Comparison of ENCODE assay signal across 21 cellular contexts in the genomic region with DNA sequence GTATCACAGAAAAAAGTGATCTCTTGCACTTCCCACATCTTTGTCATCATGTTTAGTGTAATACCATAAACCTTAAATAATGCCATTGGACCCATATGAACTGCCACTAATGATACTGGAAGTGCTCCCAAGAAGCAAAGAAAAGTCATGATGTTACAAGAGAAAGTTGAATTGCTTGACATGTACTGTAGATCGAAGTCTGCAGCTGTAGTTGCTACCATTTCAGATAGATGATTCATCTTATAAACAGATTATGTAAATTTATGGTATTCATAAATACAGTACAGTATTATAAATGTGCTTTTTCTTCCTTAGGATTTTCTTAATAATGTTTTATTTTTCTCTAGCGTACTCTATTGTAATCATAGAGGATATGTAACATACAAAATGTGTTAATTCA. TPM values are rescaled to one million over a fixed set of nuclear protein-coding genes. Genes with fewer than 3 reads are reported as not detected.
"Had no signal": no experiment of that assay in that cellular context is flagged by ENCODE, and none has a peak within 500 bp of the region (broad histone marks: within the 10 kb centered on the region; RNA-seq: fewer than 3 reads in every experiment).

No MANE protein-coding gene starts in this region.

- H3K36me3 ChIP-seq: colonic mucosa, esophagus squamous epithelium, lower lobe of right lung, ovary, transverse colon, vagina had no signal

- DNase-seq: colonic mucosa; dermis blood vessel endothelial cell; effector memory CD4-positive, alpha-beta T cell; erythroblast; esophagus squamous epithelium; hypothalamus; immature natural killer cell; left ventricle myocardium superior; lower lobe of right lung; naive thymus-derived CD8-positive, alpha-beta T cell; occipital lobe; ovary; posterior cingulate gyrus; psoas muscle; right cardiac atrium; stimulated activated CD4-positive, alpha-beta T cell treated with anti-CD3 and anti-CD28 coated beads, Interleukin-15, amount 100 ng/mL, for 24 hours; stimulated activated CD4-positive, alpha-beta T cell treated with anti-CD3 and anti-CD28 coated beads, Interleukin-2, amount 100 ng/mL, for 48 hours; stimulated activated naive B cell treated with anti-CD40 and anti-IgM and Interleukin-4, amounts not matched to agents 10 μg/mL and 1 μg/mL and 100 μg/mL, for 72 hours; transverse colon had no signal

- H3K27me3 ChIP-seq: colonic mucosa, ovary, transverse colon, vagina had no signal

- H3K9me3 ChIP-seq: colonic mucosa, esophagus squamous epithelium, lower lobe of right lung, ovary, psoas muscle, transverse colon, vagina had no signal

- H3K27ac ChIP-seq: colonic mucosa, esophagus squamous epithelium, lower lobe of right lung, ovary, psoas muscle, skin epidermis, transverse colon, vagina had no signal

- H3K4me1 ChIP-seq: colonic mucosa, lower lobe of right lung, psoas muscle, vagina had no signal

- ATAC-seq: left ventricle myocardium superior; lower lobe of right lung; naive thymus-derived CD8-positive, alpha-beta T cell; psoas muscle; right cardiac atrium; stimulated activated naive B cell treated with anti-CD40 and anti-IgM and Interleukin-4, amounts not matched to agents 10 μg/mL and 1 μg/mL and 100 μg/mL, for 72 hours had no signal

- H3K4me3 ChIP-seq: colonic mucosa, esophagus squamous epithelium, lower lobe of right lung, ovary, psoas muscle, skin epidermis, transverse colon, vagina had no signal

RNA-seq across cellular contexts. Expression of a gene that starts 30.1 kb away (rescaled TPM):
- total RNA-seq: naive thymus-derived CD8-positive, alpha-beta T cell had no signal
- polyA plus RNA-seq: immature natural killer cell; naive thymus-derived CD8-positive, alpha-beta T cell had no signal
